In the genomic region with DNA sequence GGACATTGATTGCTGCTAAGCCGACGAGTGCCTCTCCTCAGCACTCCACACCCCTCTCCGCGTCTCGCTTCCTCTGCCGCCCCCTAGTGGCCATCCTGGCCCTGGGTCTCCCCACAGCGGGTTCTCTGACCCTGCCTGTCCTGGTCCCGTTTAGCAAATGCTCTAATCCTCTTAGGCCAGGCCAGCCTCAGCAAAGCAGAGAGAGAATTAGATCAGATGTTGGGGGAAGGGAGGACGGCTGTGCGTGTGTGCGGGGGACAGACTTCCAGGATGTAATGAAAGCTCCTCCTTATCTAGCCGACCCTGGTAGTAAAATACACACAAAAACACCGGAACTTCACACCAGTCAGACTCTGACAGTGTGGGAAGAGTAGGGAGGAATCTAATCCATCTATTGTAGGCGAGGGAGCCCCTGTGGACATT, we compare ENCODE assay signal across 8 cellular contexts. TPM values are rescaled to one million over a fixed set of nuclear protein-coding genes. Genes with fewer than 3 reads are reported as not detected.
DNase-seq lines count a peak whose midpoint lies in the region; ATAC-seq and TF ChIP-seq lines count a peak whose summit lies in the region.

No MANE protein-coding gene starts in this region.

- no peak overlapping the region for H3K4me3 Mint-ChIP-seq in T-helper 17 cell

- H3K4me1 Mint-ChIP-seq in T-helper 17 cell, result no peaks in the 10 kb centered on the region

- intact Hi-C loops in left cardiac atrium (cut with DNase I), result loop anchor here in 1 of 2 donors (5.0 kb wide), 1 partner anchor 51 kb away; no protein-coding TSS in a partner anchor

- no peak overlapping the region for H3K27ac Mint-ChIP-seq in T-helper 17 cell

- H3K9ac ChIP-seq in adipocyte (ENCODE audit: low read length), result no peak overlapping the region

- H3K36me3 Mint-ChIP-seq in T-helper 17 cell (ENCODE audit: low read depth), result peaks cover 4% of the 10 kb centered on the region

- peaks cover 20% of the 10 kb centered on the region for H3K27me3 Mint-ChIP-seq in T-helper 17 cell

- H3K4me3 ChIP-seq in NB4 (ENCODE audit: low read depth, low read length), result no peak overlapping the region
- no peak overlapping the region for H3K4me3 ChIP-seq in adipocyte (ENCODE audit: low read length)

- no peak for TF ChIP-seq POLR2A in NB4 (IDR thresholded peaks at IDR 0.05; ENCODE audit: extremely low read depth, insufficient read length)

- H3K9me3 ChIP-seq in T-helper 17 cell (ENCODE audit: control insufficient read depth, low read length, poor library complexity, severe bottlenecking) (no peaks in the 10 kb centered on the region), adipocyte (ENCODE audit: control insufficient read depth, low read length) (peaks cover 5% of the 10 kb centered on the region)

- DNase-seq in GDM1 (lab: John Stamatoyannopoulos, UW), result peak; percentile 33
- DNase-seq in NB4 (ENCODE audit: low read depth), result peak; percentile 92
- peak; percentile 59 to 86 (median 70) for DNase-seq in T-helper 17 cell
- peak; percentile 91 for DNase-seq in adipocyte (ENCODE audit: low read depth)
- DNase-seq in left cardiac atrium, result peak; percentile 87
- peak; percentile 20 for DNase-seq in pulmonary artery endothelial cell (ENCODE audit: low read depth, low spot score)

- peaks cover 15% of the 10 kb centered on the region for H3K27me3 ChIP-seq in adipocyte (replicated peaks; ENCODE audit: control insufficient read depth, insufficient read depth, low read length)

- TF ChIP-seq CTCF in NB4 (IDR thresholded peaks at IDR 0.05; ENCODE audit: low read depth, low read length), result peak; percentile 100

- H3K4me1 ChIP-seq in adipocyte (ENCODE audit: control insufficient read depth, insufficient read depth, low read length), result no peaks in the 10 kb centered on the region

- H3K36me3 ChIP-seq in adipocyte (ENCODE audit: control insufficient read depth, insufficient read depth, low read length, severe bottlenecking), result no peaks in the 10 kb centered on the region

- ATAC-seq in T-helper 17 cell (peak; percentile 90), left cardiac atrium (peak; percentile 94 to 96), GM18909 (IDR thresholded peaks at IDR 0.05; ENCODE audit: poor library complexity, unreplicated experiment) (no peak), GM18517 (IDR thresholded peaks at IDR 0.05; ENCODE audit: unreplicated experiment) (no peak)

RNA-seq across cellular contexts. Expression of a gene that starts 4.5 kb away (rescaled TPM):
- not detected for total RNA-seq in T-helper 17 cell
- not detected for total RNA-seq in left cardiac atrium
- total RNA-seq in pulmonary artery endothelial cell, result not detected in 2 replicates

RNA-seq across cellular contexts. Expression of a gene that starts 22.6 kb away (rescaled TPM):
- not detected for total RNA-seq in T-helper 17 cell
- not detected for total RNA-seq in left cardiac atrium
- total RNA-seq in pulmonary artery endothelial cell, result not detected in 2 replicates

RNA-seq across cellular contexts. Expression of a gene that starts 41.8 kb away (rescaled TPM):
- total RNA-seq in T-helper 17 cell, result not detected
- not detected for total RNA-seq in left cardiac atrium
- total RNA-seq in pulmonary artery endothelial cell, result not detected in 2 replicates

RNA-seq across cellular contexts. Expression of a gene that starts 59.2 kb away (rescaled TPM):
- not detected for total RNA-seq in T-helper 17 cell
- total RNA-seq in left cardiac atrium, result not detected
- not detected in 2 replicates for total RNA-seq in pulmonary artery endothelial cell

Comparison
In these comparisons a context has a peak if more than half of its experiments do, and no peak if none do; other contexts are left out.
1. DNase-seq: peak in every context shown above with its lines; median percentile 92 in NB4; 91 in adipocyte; 87 in left cardiac atrium; 70 in T-helper 17 cell; 33 in GDM1; 20 in pulmonary artery endothelial cell.
2. ATAC-seq: peak in T-helper 17 cell (single experiment) and left cardiac atrium (2 of 2); none in GM18909 (single experiment) and GM18517 (single experiment).